9 cellular contexts compared by ENCODE assay signal in genomic region chr3:12395349-12396012, GRCh38.
A peak's percentile ranks its signal among the peaks of the same experiment; 100 is the strongest.
DNase-seq lines count a peak whose midpoint lies in the region; ATAC-seq, FAIRE-seq and TF ChIP-seq lines count a peak whose summit lies in the region.
"Had no signal": no experiment of that assay in that cellular context is flagged by ENCODE, and none has a peak within 500 bp of the region (broad histone marks: within the 10 kb centered on the region; RNA-seq: fewer than 3 reads in every experiment).

No MANE protein-coding gene starts in this region.

- H3K27me3 ChIP-seq in GM12878 (replicated peaks in 1 of 2; ENCODE audit: control insufficient read depth in 2 of 2, insufficient read depth in 2 of 2, low read length in 1 of 2): no peaks in the 10 kb centered on the region

- CTCF ChIA-PET in GM12878 (lab: Yijun Ruan, JAX): interaction anchor here (0.6 to 1.8 kb wide), 3 partner anchors 84 to 390 kb away, joined by 3 to 4 read pairs (median 4); no protein-coding TSS in a partner anchor

- no peaks in the 10 kb centered on the region for H4K20me1 ChIP-seq in GM12878 (ENCODE audit: control insufficient read depth, insufficient read depth)

- WGBS in GM12878 (ENCODE audit: insufficient coverage, insufficient replicate concordance, low lambda C conversion rate, missing lambda C conversion rate): 1% methylated on average over 5 of the region's 5 CpGs

- no peak for TF ChIP-seq CTCF in GM12878 (IDR thresholded peaks at IDR 0.05 in 2 of 3, conservative IDR thresholded peaks at IDR 0.05 in 1 of 3; ENCODE audit: control insufficient read depth in 2 of 3, extremely low read depth in 1 of 3, insufficient read depth in 1 of 3, low read depth in 3 of 3, low read length in 3 of 3)

- no TSS peak for BruUV-seq in GM12878 (replicated peaks; lab: Mats Ljungman, UMichigan)

- no peaks in the 10 kb centered on the region for H3K36me3 ChIP-seq in GM12878 (ENCODE audit: control insufficient read depth in 2 of 2, insufficient read depth in 2 of 2, low read length in 1 of 2)

- H3K4me1 ChIP-seq in GM12878 (ENCODE audit: control insufficient read depth, insufficient read depth, low read length): peaks cover 5% of the 10 kb centered on the region; the same call in 1 of the 2 replicates

- ATAC-seq in GM21381 (IDR thresholded peaks at IDR 0.05; ENCODE audit: unreplicated experiment) (peak; percentile 93), HG03460 (IDR thresholded peaks at IDR 0.05; ENCODE audit: unreplicated experiment) (peak; percentile 95), GM12878 (peak; percentile 98)

- SMC1A ChIA-PET in GM12878 (lab: Charles Lee; ENCODE audit: uncharacterized antibody, unreplicated experiment): interaction anchor here (0.6 to 2.2 kb wide), 11 partner anchors 10 to 349 kb away, joined by 3 to 7 read pairs (median 3); no protein-coding TSS in a partner anchor

- no peak; a peak in 1 of 4 replicates for TF ChIP-seq EP300 in GM12878 (IDR thresholded peaks at IDR 0.05; ENCODE audit: borderline replicate concordance in 1 of 2, control insufficient read depth in 1 of 2, low read depth in 2 of 2, low read length in 2 of 2)

- no peak for TF ChIP-seq POLR2A in GM12892 (IDR thresholded peaks at IDR 0.05; ENCODE audit: low read depth, low read length)
- TF ChIP-seq POLR2A in GM12878 (IDR thresholded peaks at IDR 0.05; ENCODE audit: low read depth, low read length): no peak

- RAD21 ChIA-PET in GM12878 (lab: Charles Lee; ENCODE audit: unreplicated experiment): interaction anchor here (0.7 to 2.0 kb wide), 5 partner anchors 81 to 164 kb away, joined by 3 to 5 read pairs (median 3); no protein-coding TSS in a partner anchor

- H2AFZ ChIP-seq in GM12878 (ENCODE audit: control insufficient read depth, low read depth, low read length): peak overlapping the region; percentile 5; the same call in 1 of the 2 replicates

- H3K9ac ChIP-seq in GM12878 (ENCODE audit: control insufficient read depth, insufficient read depth, low read length): no peak overlapping the region

- H3K79me2 ChIP-seq in GM12878 (ENCODE audit: control insufficient read depth, insufficient read depth, low read length): no peaks in the 10 kb centered on the region

- no peaks in the 10 kb centered on the region for H3K9me3 ChIP-seq in GM12878 (replicated peaks; ENCODE audit: control insufficient read depth, insufficient read depth, low read length)

- DNase-seq in GM12892 (ENCODE audit: insufficient read length): peak; percentile 17
- DNase-seq in GM12878 (ENCODE audit: low read depth, low spot score): peak; percentile 53
- DNase-seq in NCI-H69 (lab: John Stamatoyannopoulos, UW): no peak
- DNase-seq in DMS 273 treated with DMSO at 0.1 percent for 48 hours (lab: John Stamatoyannopoulos, UW): no peak
- no peak for DNase-seq in NCI-H146 treated with DMSO at 0.1 percent for 48 hours (lab: John Stamatoyannopoulos, UW; ENCODE audit: unreplicated experiment)
- no peak for DNase-seq in occipital lobe (lab: John Stamatoyannopoulos, UW)
- DNase-seq: activated gamma-delta T cell treated with Interleukin-2 at 50 U/mL for 16 hours had no signal

- no peak overlapping the region; the same call in 1 of the 2 replicates for H3K4me3 ChIP-seq in GM12878

- peak overlapping the region; percentile 53 for H3K4me2 ChIP-seq in GM12878 (ENCODE audit: control insufficient read depth, insufficient read depth)

- no peak for TF ChIP-seq RAD21 in GM12878 (IDR thresholded peaks at IDR 0.05; ENCODE audit: insufficient read depth, low read depth, low read length)

- intact Hi-C loops in GM12878 (cut with micrococcal nuclease; ENCODE audit: unreplicated experiment): no loop called here

- FAIRE-seq in GM12892 (lab: Jason Lieb, UNC): peak; percentile 88
- FAIRE-seq in GM12878 (lab: Jason Lieb, UNC): peak; percentile 95

- in situ Hi-C loops in GM12878 (cut with MboI): no loop called here

- POLR2A ChIA-PET in GM12878 (lab: Charles Lee): interaction anchor here (0.9 kb wide), 1 partner anchor 11 kb away, joined by 3 read pairs; no protein-coding TSS in a partner anchor

- H3K27ac ChIP-seq in GM12878 (ENCODE audit: control insufficient read depth, insufficient read depth): no peak overlapping the region

TF ChIP-seq in GM12878, 131 proteins besides CTCF, POLR2A, EP300 and RAD21 (continues in another document):
- TF ChIP-seq RCOR1 (conservative IDR thresholded peaks at IDR 0.05; ENCODE audit: low read depth, low read length) (no peak), JUNB (IDR thresholded peaks at IDR 0.05) (peak; percentile 89), RELB (IDR thresholded peaks at IDR 0.05; ENCODE audit: low read depth) (peak; percentile 34; the same call in 1 of the 2 replicates), MXI1 (IDR thresholded peaks at IDR 0.05; ENCODE audit: low read depth, low read length) (no peak), SMAD5 (IDR thresholded peaks at IDR 0.05; ENCODE audit: low read depth) (no peak), NFIC (IDR thresholded peaks at IDR 0.05; ENCODE audit: low read depth, low read length) (peak; percentile 61; the same call in 1 of the 2 replicates), ZNF592 (IDR thresholded peaks at IDR 0.05) (no peak), MEF2A (IDR thresholded peaks at IDR 0.05; ENCODE audit: insufficient read depth, low read depth, low read length) (no peak), GATAD2B (conservative IDR thresholded peaks at IDR 0.05; ENCODE audit: low read depth) (no peak), YBX1 (IDR thresholded peaks at IDR 0.05) (no peak), ETV6 (conservative IDR thresholded peaks at IDR 0.05 in 1 of 2, IDR thresholded peaks at IDR 0.05 in 1 of 2; ENCODE audit: borderline replicate concordance in 1 of 2, low read depth in 1 of 2) (peak in 1 of 2 experiments; percentile 57; a peak in 1 of 4 replicates), PKNOX1 (IDR thresholded peaks at IDR 0.05) (0 out of 2 replicates have a peak, but pooled peaks have one; percentile 38)

Comparison
In these comparisons a context has a peak if more than half of its experiments do, and no peak if none do; other contexts are left out.
1. DNase-seq: peak in GM12892 (single experiment) and GM12878 (single experiment); none in NCI-H69 (single experiment), DMS 273 treated with DMSO at 0.1 percent for 48 hours (single experiment), NCI-H146 treated with DMSO at 0.1 percent for 48 hours (single experiment) and occipital lobe (single experiment).
2. Peak in every context shown above with its lines, with median percentiles within 50 percentile points of each other: ATAC-seq.